Comparison of ENCODE assay signal across 1 cellular context in genomic region chr11:75554258-75555022, GRCh38.
TF ChIP-seq lines count a peak whose summit lies in the region.

No MANE protein-coding gene starts in this region.

TF ChIP-seq in HepG2, 621 proteins besides CTCF, POLR2A, EP300 and RAD21 (continued from another document):
- 0 out of 2 replicates have a peak, but pooled peaks have one; percentile 55 for TF ChIP-seq E2F2 (CRISPR knock-in tag; IDR thresholded peaks at IDR 0.05; ENCODE audit: borderline replicate concordance)
- peak; percentile 55; the same call in 1 of the 2 replicates for TF ChIP-seq TFAP4 (IDR thresholded peaks at IDR 0.05; ENCODE audit: borderline replicate concordance, low read depth)
- peak; percentile 34; the same call in 1 of the 2 replicates for TF ChIP-seq ZNF564 (CRISPR knock-in tag; IDR thresholded peaks at IDR 0.05)
- peak in 1 of 2 experiments; percentile 68; a peak in 1 of 4 replicates for TF ChIP-seq KLF16 (CRISPR knock-in tag; IDR thresholded peaks at IDR 0.05)
- TF ChIP-seq KLF6 (CRISPR knock-in tag; IDR thresholded peaks at IDR 0.05) = 0 out of 2 replicates have a peak, but pooled peaks have one; percentile 23
- TF ChIP-seq TAF1 (CRISPR knock-in tag; IDR thresholded peaks at IDR 0.05) = peak; percentile 30; the same call in 1 of the 2 replicates
- peak; percentile 44; the same call in 1 of the 2 replicates for TF ChIP-seq ARID4A (CRISPR knock-in tag; IDR thresholded peaks at IDR 0.05; ENCODE audit: borderline replicate concordance)
- TF ChIP-seq SALL2 (CRISPR knock-in tag; IDR thresholded peaks at IDR 0.05) = peak; percentile 77; the same call in 1 of the 2 replicates
- peak; percentile 45 for TF ChIP-seq ZNF687 (CRISPR knock-in tag; IDR thresholded peaks at IDR 0.05)
